ENCODE assay signal across 14 cellular contexts in the genomic region with DNA sequence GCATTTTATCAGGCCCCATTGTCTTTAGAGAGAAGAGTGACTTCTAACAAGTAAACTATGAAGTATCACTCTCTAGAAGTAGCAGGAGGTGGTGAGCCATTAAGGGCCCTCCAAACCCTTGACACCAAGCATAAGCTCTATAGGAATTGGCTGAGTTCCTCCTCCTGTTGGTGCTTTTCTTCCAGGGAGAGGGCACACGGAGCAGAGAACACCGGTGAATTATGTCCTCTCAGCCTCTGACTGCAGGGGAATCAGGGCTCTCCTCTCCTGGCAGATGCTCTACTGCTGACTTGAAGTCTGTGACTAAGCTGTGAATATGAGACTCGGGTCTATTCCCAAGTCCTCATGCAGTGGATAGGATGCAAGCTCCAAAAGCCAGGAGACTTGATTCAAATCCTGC. TPM values are rescaled to one million over a fixed set of nuclear protein-coding genes. Genes with fewer than 3 reads are reported as not detected.
DNase-seq lines count a peak whose midpoint lies in the region; ATAC-seq and TF ChIP-seq lines count a peak whose summit lies in the region.
"Had no signal": no experiment of that assay in that cellular context is flagged by ENCODE, and none has a peak within 500 bp of the region (broad histone marks: within the 10 kb centered on the region; RNA-seq: fewer than 3 reads in every experiment).

No MANE protein-coding gene starts in this region.

- DNase-seq in NCI-H345 (lab: John Stamatoyannopoulos, UW) (peak; percentile 23), NCI-H345 treated with DMSO at 0.1 percent for 48 hours (lab: John Stamatoyannopoulos, UW; ENCODE audit: unreplicated experiment) (no peak), NCI-H524 treated with DMSO at 0.1 percent for 48 hours (lab: John Stamatoyannopoulos, UW) (peak; percentile 90), fibroblast of lung (ENCODE audit: low read depth in 2 of 2) (peak; percentile 40 to 58)
- no peak for DNase-seq in activated CD4-positive, alpha-beta T cell treated with anti-CD3 and anti-CD28 coated beads for 48 hours
- DNase-seq in stimulated activated CD4-positive, alpha-beta T cell treated with anti-CD3 and anti-CD28 coated beads, Interleukin-2, amount 100 ng/mL, for 48 hours, result no peak
- DNase-seq: activated T-cell treated with anti-CD3 and anti-CD28 coated beads, Interleukin-2, amount 50 U/mL, for 24 hours; NCI-H526 treated with DMSO at 0.1 percent for 48 hours; stimulated activated CD4-positive, alpha-beta T cell treated with anti-CD3 and anti-CD28 coated beads, Interleukin-12 subunit alpha, Interleukin-12 subunit beta, amount 100 ng/mL, for 4 hours had no signal

- H3K9ac ChIP-seq in fibroblast of lung (ENCODE audit: insufficient read depth, low read length) (no peak overlapping the region), skeletal muscle satellite cell (ENCODE audit: low read depth, low read length) (no peak overlapping the region)
- H3K9ac ChIP-seq: KMS-11 had no signal

- TF ChIP-seq CTCF in fibroblast of lung (conservative IDR thresholded peaks at IDR 0.05 in 1 of 2, IDR thresholded peaks at IDR 0.05 in 1 of 2; ENCODE audit: low read depth in 1 of 2, low read length in 2 of 2), result no peak

- no peak overlapping the region for H3K27ac ChIP-seq in fibroblast of lung (ENCODE audit: insufficient read depth, low read length)
- H3K27ac ChIP-seq: KMS-11, SJSA1, VCaP had no signal

- no peaks in the 10 kb centered on the region for H4K20me1 ChIP-seq in fibroblast of lung (ENCODE audit: control insufficient read depth, extremely low read depth, insufficient read depth, low read length)

- H3K4me2 ChIP-seq in fibroblast of lung (ENCODE audit: extremely low read depth, insufficient read depth, low read length) (no peak overlapping the region), skeletal muscle satellite cell (ENCODE audit: low read length) (peak overlapping the region; percentile 2)
- H3K4me2 ChIP-seq: KMS-11 had no signal

- ATAC-seq in HG03520 (IDR thresholded peaks at IDR 0.05; ENCODE audit: unreplicated experiment), result no peak

- H3K9me3 ChIP-seq in fibroblast of lung (ENCODE audit: control insufficient read depth, insufficient read depth, low read depth, low read length) (no peaks in the 10 kb centered on the region), skeletal muscle satellite cell (replicated peaks; ENCODE audit: low read length) (no peaks in the 10 kb centered on the region)
- H3K9me3 ChIP-seq: SJSA1 had no signal

- H3K79me2 ChIP-seq in fibroblast of lung (ENCODE audit: control insufficient read depth, insufficient read depth, low read length), result no peaks in the 10 kb centered on the region

- peaks cover 27% of the 10 kb centered on the region for H3K4me1 ChIP-seq in fibroblast of lung (ENCODE audit: control insufficient read depth, extremely low read depth, insufficient read depth, low read length)
- peaks cover 61% of the 10 kb centered on the region for H3K4me1 ChIP-seq in skeletal muscle satellite cell (ENCODE audit: control insufficient read depth, insufficient read depth, low read length)

- H2AFZ ChIP-seq in fibroblast of lung (ENCODE audit: low read length), result no peak overlapping the region

- H3K36me3 ChIP-seq in fibroblast of lung (ENCODE audit: control insufficient read depth, insufficient read depth, low read length) (no peaks in the 10 kb centered on the region), skeletal muscle satellite cell (ENCODE audit: insufficient read depth, low read length) (no peaks in the 10 kb centered on the region)
- H3K36me3 ChIP-seq: SJSA1 had no signal

- H3K4me3 ChIP-seq in fibroblast of lung (replicated peaks in 1 of 4; ENCODE audit: control extremely low read depth in 1 of 4, insufficient read depth in 1 of 4, low read depth in 3 of 4, low read length in 4 of 4) (no peak overlapping the region), skeletal muscle satellite cell (ENCODE audit: low read length) (no peak overlapping the region)
- H3K4me3 ChIP-seq: SJSA1 had no signal

- no peaks in the 10 kb centered on the region for H3K27me3 ChIP-seq in fibroblast of lung (ENCODE audit: control insufficient read depth, insufficient read depth, low read length)
- no peaks in the 10 kb centered on the region for H3K27me3 ChIP-seq in skeletal muscle satellite cell (ENCODE audit: control insufficient read depth, insufficient read depth, low read length)
- H3K27me3 ChIP-seq: SJSA1 had no signal

RNA-seq across cellular contexts. Expression of gene CHD9, which starts 32.3 kb away (rescaled TPM):
- 47.0 and 60.9 TPM in 2 replicates for total RNA-seq in fibroblast of lung
- polyA plus RNA-seq in fibroblast of lung, result 25.5 and 32.9 TPM in 2 replicates
- polyA plus RNA-seq in fibroblast of lung (2012), result 12.4 and 14.1 TPM in 2 replicates
- 10.6 TPM in 2 replicates for polyA minus RNA-seq in fibroblast of lung (ENCODE audit: low replicate concordance)
- 50.7 and 53.7 TPM in 2 replicates for total RNA-seq in skeletal muscle satellite cell (2012; rRNA removed)

RNA-seq across cellular contexts. Expression of gene CHD9NB, which starts 34.4 kb away (rescaled TPM):
- total RNA-seq in fibroblast of lung, result 3.6 and 5.3 TPM in 2 replicates
- 0.34 and 0.81 TPM in 2 replicates for polyA plus RNA-seq in fibroblast of lung
- 0.86 and 1.3 TPM in 2 replicates for polyA plus RNA-seq in fibroblast of lung (2012)
- not detected in 2 replicates for polyA minus RNA-seq in fibroblast of lung (ENCODE audit: low replicate concordance)
- total RNA-seq in skeletal muscle satellite cell (2012; rRNA removed), result 0.87 and 1.3 TPM in 2 replicates

Comparison
In these comparisons a context has a peak if more than half of its experiments do, and no peak if none do; other contexts are left out.
1. DNase-seq: peak in NCI-H345 (single experiment), NCI-H524 treated with DMSO at 0.1 percent for 48 hours (single experiment) and fibroblast of lung (2 of 2); none in NCI-H345 treated with DMSO at 0.1 percent for 48 hours (single experiment), activated CD4-positive, alpha-beta T cell treated with anti-CD3 and anti-CD28 coated beads for 48 hours (single experiment) and stimulated activated CD4-positive, alpha-beta T cell treated with anti-CD3 and anti-CD28 coated beads, Interleukin-2, amount 100 ng/mL, for 48 hours (0 of 2).